In genomic region chr17:7716901-7717755, GRCh38 we compare ENCODE assay signal across 8 cellular contexts. TPM values are rescaled to one million over a fixed set of nuclear protein-coding genes. Genes with fewer than 3 reads are reported as not detected.
DNase-seq lines count a peak whose midpoint lies in the region; ATAC-seq and TF ChIP-seq lines count a peak whose summit lies in the region.

DNAH2 (plus strand) TSS chr17:7717744; CDS start chr17:7719735, 1,991 bp downstream.

- no peak within 1 kb of the TSS for H3K9ac ChIP-seq in MM.1S (ENCODE audit: low read length)
- peak within 1 kb of the TSS; percentile 68 for H3K9ac ChIP-seq in mammary epithelial cell (ENCODE audit: insufficient read depth, low read length)
- peak within 1 kb of the TSS; percentile 49 for H3K9ac ChIP-seq in iPS-18a (ENCODE audit: low read length)

- peak; percentile 84 for ATAC-seq in sciatic nerve
- no peak for ATAC-seq in GM21528 (IDR thresholded peaks at IDR 0.05; ENCODE audit: low FRiP score, unreplicated experiment)

- H4K20me1 ChIP-seq in MM.1S (ENCODE audit: insufficient read depth, low read length) (no peaks in the 10 kb centered on the region), mammary epithelial cell (ENCODE audit: insufficient read depth, low read length) (no peaks in the 10 kb centered on the region)

- peak; percentile 42 for TF ChIP-seq CTCF in MM.1S (IDR thresholded peaks at IDR 0.05; ENCODE audit: low read length)
- peak in 1 of 2 donors; percentile 73 for TF ChIP-seq CTCF in mammary epithelial cell (conservative IDR thresholded peaks at IDR 0.05 in 1 of 2, IDR thresholded peaks at IDR 0.05 in 1 of 2; ENCODE audit: extremely low read depth in 1 of 2, insufficient read depth in 1 of 2, low read depth in 1 of 2, low read length in 2 of 2)

- H3K4me1 ChIP-seq in MM.1S (ENCODE audit: low read length): peaks cover 3% of the 10 kb centered on the region; the same call in 1 of the 2 replicates
- peaks cover 8% of the 10 kb centered on the region for H3K4me1 ChIP-seq in mammary epithelial cell (ENCODE audit: insufficient read depth, low read length)
- peaks cover 22% of the 10 kb centered on the region for H3K4me1 ChIP-seq in iPS-18a (ENCODE audit: control insufficient read depth, low read depth, low read length)

- no peaks in the 10 kb centered on the region for H3K9me2 ChIP-seq in MM.1S (replicated peaks; ENCODE audit: insufficient read depth, low read length)

- in situ Hi-C loops in G401 (cut with HindIII; ENCODE audit: low sequenced_read_pairs) (no loop called here), SK-MEL-5 (cut with HindIII; ENCODE audit: low pct_unique_long_range_greater_than_20kb, low sequenced_read_pairs) (no loop called here), mammary epithelial cell (cut with MboI; ENCODE audit: low sequenced_read_pairs in 2 of 2) (no loop called here)

- H3K4me3 ChIP-seq in MM.1S (ENCODE audit: low read length): peak within 1 kb of the TSS; percentile 31; the same call in 1 of the 2 replicates
- peak within 1 kb of the TSS; percentile 71 to 78 (median 75) for H3K4me3 ChIP-seq in mammary epithelial cell (replicated peaks in 1 of 3; ENCODE audit: insufficient read depth in 1 of 3, low read depth in 2 of 3, low read length in 3 of 3)
- H3K4me3 ChIP-seq in iPS-18a (ENCODE audit: low read length): peak within 1 kb of the TSS; percentile 73

- CTCF ChIA-PET in mammary epithelial cell (lab: Charles Lee; ENCODE audit: low non-redundant PET): interaction anchor here (0.6 to 1.4 kb wide), 4 partner anchors 13 to 288 kb away, joined by 6 to 33 read pairs (median 16); no protein-coding TSS in a partner anchor

- H3F3A ChIP-seq in MM.1S (ENCODE audit: insufficient read depth, low read length): no peaks in the 10 kb centered on the region

- intact Hi-C loops in mammary epithelial cell (cut with micrococcal nuclease): loop anchor here (1.0 kb wide), 4 partner anchors 13 to 118 kb away; partner anchors contain the start of gene WRAP53
- intact Hi-C loops in sciatic nerve (cut with DNase I): no loop called here

- H3K27ac ChIP-seq in MM.1S (ENCODE audit: low read length) (no peak within 1 kb of the TSS), mammary epithelial cell (ENCODE audit: insufficient read depth, low read depth, low read length) (peak within 1 kb of the TSS; percentile 13), iPS-18a (ENCODE audit: low read length) (no peak within 1 kb of the TSS)

- no TSS peak for BruUV-seq in mammary epithelial cell (replicated peaks; lab: Mats Ljungman, UMichigan)

- 1% methylated on average over 16 of the region's 64 CpGs for WGBS in mammary epithelial cell (ENCODE audit: low coverage, missing lambda C conversion rate)

- H3K27me3 ChIP-seq in MM.1S (replicated peaks; ENCODE audit: insufficient read depth, low read length): peaks cover 97% of the 10 kb centered on the region
- H3K27me3 ChIP-seq in mammary epithelial cell (ENCODE audit: insufficient read depth, low read length): peaks cover 3% of the 10 kb centered on the region
- peaks cover 27% of the 10 kb centered on the region for H3K27me3 ChIP-seq in iPS-18a (ENCODE audit: control insufficient read depth, insufficient read depth, low read length)

- H3K4me2 ChIP-seq in MM.1S (ENCODE audit: low read depth, low read length) (peak within 1 kb of the TSS; percentile 79), mammary epithelial cell (ENCODE audit: insufficient read depth, low read depth, low read length) (peak within 1 kb of the TSS; percentile 97)

- H3K36me3 ChIP-seq in MM.1S (replicated peaks; ENCODE audit: insufficient read depth, low read length) (no peaks in the 10 kb centered on the region), mammary epithelial cell (ENCODE audit: insufficient read depth, low read length) (no peaks in the 10 kb centered on the region), iPS-18a (ENCODE audit: control insufficient read depth, low read depth, low read length) (no peaks in the 10 kb centered on the region)

- DNase-seq in G401 (ENCODE audit: low spot score): peak; percentile 81
- no peak for DNase-seq in MM.1S
- peak; percentile 93 for DNase-seq in SK-MEL-5 (ENCODE audit: low read depth, low spot score)
- peak; percentile 91 for DNase-seq in mammary epithelial cell
- peak; percentile 80 for DNase-seq in sciatic nerve (ENCODE audit: low spot score)
- no peak for DNase-seq in central memory CD4-positive, alpha-beta T cell

- H3K79me2 ChIP-seq in MM.1S (ENCODE audit: low read length) (no peaks in the 10 kb centered on the region), mammary epithelial cell (ENCODE audit: insufficient read depth, low read length) (no peaks in the 10 kb centered on the region)

- dilution Hi-C loops in mammary epithelial cell (cut with HindIII; ENCODE audit: low sequenced_read_pairs): no loop called here

- peak within 1 kb of the TSS; percentile 31; the same call in 1 of the 2 replicates for H2AFZ ChIP-seq in MM.1S (ENCODE audit: low read length)
- H2AFZ ChIP-seq in mammary epithelial cell (ENCODE audit: low read depth, low read length): peak within 1 kb of the TSS; percentile 97

- no peaks in the 10 kb centered on the region for H3K9me3 ChIP-seq in MM.1S (replicated peaks; ENCODE audit: insufficient read depth, low read length)
- H3K9me3 ChIP-seq in mammary epithelial cell (replicated peaks; ENCODE audit: insufficient read depth, low read length): no peaks in the 10 kb centered on the region
- H3K9me3 ChIP-seq in iPS-18a (ENCODE audit: control insufficient read depth, low read depth, low read length): no peaks in the 10 kb centered on the region

RNA-seq across cellular contexts. Expression of gene DNAH2, which starts in this region (rescaled TPM):
- total RNA-seq in G401 (2014; rRNA removed; shearing (Covaris generic)): 0.03 TPM in 1 of 2 replicates, not detected in the other
- 0.03 TPM in 1 of 2 replicates, not detected in the other for total RNA-seq in SK-MEL-5 (2014; rRNA removed; shearing (Covaris generic))
- 0.20 and 0.34 TPM in 2 replicates for polyA plus RNA-seq in SK-MEL-5 (2015; cell fraction: cytosol; rRNA removed)
- 0.09 TPM in 1 of 2 replicates, not detected in the other for polyA plus RNA-seq in SK-MEL-5 (2015; cell fraction: nucleus; rRNA removed)
- 1 to 10 TPM; 1.8 to 2.7 TPM for total RNA-seq in mammary epithelial cell
- 1.5 TPM for polyA plus RNA-seq in mammary epithelial cell
- polyA minus RNA-seq in mammary epithelial cell: 1.0 TPM
- 0.31 TPM for total RNA-seq in sciatic nerve

Comparison
In these comparisons a context has a peak if more than half of its experiments do, and no peak if none do; other contexts are left out.
1. Peak in DNase-seq in G401; RNA of the gene not detected or under 1 TPM.
2. Peak in DNase-seq in SK-MEL-5; RNA of the gene not detected or under 1 TPM.
3. Peak in DNase-seq and ATAC-seq in sciatic nerve; RNA of the gene not detected or under 1 TPM.